Comparison of ENCODE assay signal across 8 cellular contexts in the genomic region with DNA sequence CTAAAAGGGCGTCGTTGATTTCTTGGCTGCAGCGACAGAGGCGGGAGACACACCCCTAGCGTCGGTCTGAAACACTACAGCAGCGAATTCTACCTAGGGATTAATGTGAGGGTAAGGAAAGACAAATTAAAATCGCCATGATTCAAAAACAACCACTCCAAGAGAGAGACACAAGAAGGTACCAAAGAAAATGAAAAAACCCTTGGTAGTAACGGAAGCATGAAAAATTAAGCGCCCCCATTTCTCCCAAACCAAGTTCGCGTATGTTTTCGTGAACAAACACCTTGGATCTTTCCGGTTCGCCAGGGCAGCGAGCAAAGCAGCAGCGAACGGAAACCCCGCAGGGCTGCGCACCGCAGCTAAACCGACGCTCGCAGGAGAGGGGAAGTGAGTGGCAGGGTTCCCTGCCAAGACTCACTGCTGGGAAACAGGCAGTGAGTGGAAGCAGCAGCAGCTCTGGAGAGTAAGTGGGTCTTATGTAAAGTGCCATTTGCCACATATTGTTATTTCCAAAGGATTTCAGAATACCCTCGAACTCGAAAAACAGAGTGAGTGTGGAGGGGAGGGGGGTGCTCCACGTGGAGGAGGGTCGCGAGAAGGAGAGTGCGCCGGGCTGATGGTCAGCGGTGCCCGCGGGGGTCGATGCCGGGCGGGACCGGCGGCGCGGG. TPM values are rescaled to one million over a fixed set of nuclear protein-coding genes. Genes with fewer than 3 reads are reported as not detected.
A peak's percentile ranks its signal among the peaks of the same experiment; 100 is the strongest.
DNase-seq lines count a peak whose midpoint lies in the region; TF ChIP-seq lines count a peak whose summit lies in the region.

No MANE protein-coding gene starts in this region.

- peak overlapping the region; percentile 99 for H3K4me2 ChIP-seq in Loucy (ENCODE audit: low read depth, low read length, poor library complexity, severe bottlenecking)

- H3K79me2 ChIP-seq in Loucy (ENCODE audit: insufficient read depth, low read length) = peaks cover 85% of the 10 kb centered on the region

- peak overlapping the region; percentile 94 for H3K9ac ChIP-seq in Loucy (ENCODE audit: low read depth, low read length, poor library complexity, severe bottlenecking)

- TF ChIP-seq CTCF in Loucy (conservative IDR thresholded peaks at IDR 0.05; ENCODE audit: low read length) = peak; percentile 73
- peak; percentile 81 for TF ChIP-seq CTCF in fibroblast of villous mesenchyme (IDR thresholded peaks at IDR 0.05; ENCODE audit: insufficient read depth, low read depth, low read length)

- H3K27ac ChIP-seq in substantia nigra (ENCODE audit: low read depth, low read length, poor library complexity, severe bottlenecking) = peak overlapping the region; percentile 96

- TF ChIP-seq POLR2A in Raji (IDR thresholded peaks at IDR 0.05; ENCODE audit: insufficient read depth, low read depth, low read length) = peak; percentile 62

- peak overlapping the region; percentile 33; the same call in 1 of the 2 replicates for H2AFZ ChIP-seq in Loucy (ENCODE audit: low read length)
- H2AFZ ChIP-seq in neuron (ENCODE audit: low read depth, low read length) = no peak overlapping the region

- peaks cover 47% of the 10 kb centered on the region for H4K20me1 ChIP-seq in Loucy (ENCODE audit: insufficient read depth, low read length, poor library complexity, severe bottlenecking)

- no peaks in the 10 kb centered on the region for H3K9me2 ChIP-seq in Loucy (replicated peaks; ENCODE audit: low read depth, low read length)

- peak; percentile 89 for DNase-seq in ELR (ENCODE audit: low read depth)
- DNase-seq in H7 = peak; percentile 48
- peak; percentile 37 for DNase-seq in activated gamma-delta T cell (lab: John Stamatoyannopoulos, UW)
- DNase-seq in fibroblast of villous mesenchyme (ENCODE audit: low read depth) = peak; percentile 78
- peak in 41 of 49 donors; percentile 4 to 69 (median 27) for DNase-seq in substantia nigra (lab: John Stamatoyannopoulos, UW)

- H3K4me3 ChIP-seq in H7 (ENCODE audit: insufficient read depth, low read depth, low read length) (peak overlapping the region; percentile 96), Loucy (ENCODE audit: low read length, poor library complexity, severe bottlenecking) (peak overlapping the region; percentile 83), fibroblast of villous mesenchyme (ENCODE audit: low read depth, low read length) (peak overlapping the region; percentile 92), neuron (ENCODE audit: low read length) (peak overlapping the region; percentile 73)

- H3F3A ChIP-seq in Loucy (ENCODE audit: low read depth) = peaks cover 4% of the 10 kb centered on the region; the same call in 1 of the 2 replicates

- no peaks in the 10 kb centered on the region for H3K9me3 ChIP-seq in Loucy (ENCODE audit: insufficient read depth, low read depth, low read length)
- no peaks in the 10 kb centered on the region for H3K9me3 ChIP-seq in neuron (ENCODE audit: low read length)

- H3K4me1 ChIP-seq in Loucy (ENCODE audit: insufficient read depth, low read length, poor library complexity, severe bottlenecking) (peaks cover 71% of the 10 kb centered on the region), neuron (ENCODE audit: insufficient read depth, low read length) (peaks cover 36% of the 10 kb centered on the region)

- H3K36me3 ChIP-seq in H7 (replicated peaks; ENCODE audit: control insufficient read depth, insufficient read depth, low read length) (no peaks in the 10 kb centered on the region; the same call in 1 of the 2 replicates), Loucy (ENCODE audit: insufficient read depth, low read length) (no peaks in the 10 kb centered on the region), neuron (ENCODE audit: insufficient read depth, low read length) (no peaks in the 10 kb centered on the region)

- H3K27me3 ChIP-seq in H7 (ENCODE audit: control insufficient read depth, insufficient read depth, low read length) (no peaks in the 10 kb centered on the region), Loucy (ENCODE audit: insufficient read depth, low read length, poor library complexity, severe bottlenecking) (no peaks in the 10 kb centered on the region), neuron (ENCODE audit: insufficient read depth, low read length) (no peaks in the 10 kb centered on the region)

RNA-seq across cellular contexts. Expression of gene PPP3R1, which starts 1.0 kb away (rescaled TPM):
- 20.1 and 24.1 TPM in 2 replicates for total RNA-seq in H7 (2014; rRNA removed; shearing (Covaris generic))
- 28.0 and 38.4 TPM in 2 replicates for total RNA-seq in fibroblast of villous mesenchyme

Comparison
In these comparisons a context has a peak if more than half of its experiments do, and no peak if none do; other contexts are left out.
1. Peak in every context shown above with its lines: DNase-seq, H3K4me3 ChIP-seq and H3K27ac ChIP-seq.
2. DNase-seq: peak in every context shown above with its lines; median percentile 89 in ELR; 78 in fibroblast of villous mesenchyme; 48 in H7; 37 in activated gamma-delta T cell; 27 in substantia nigra.